In genomic region chr6:159062564-159062945, GRCh38 we compare ENCODE assay signal across 8 cellular contexts.
DNase-seq lines count a peak whose midpoint lies in the region; ATAC-seq, FAIRE-seq and TF ChIP-seq lines count a peak whose summit lies in the region.

No MANE protein-coding gene starts in this region.

- CTCF ChIA-PET in HEK293T (lab: Yijun Ruan, JAX): interaction anchor here (1.3 to 1.6 kb wide), 2 partner anchors 21 to 42 kb away, joined by 4 read pairs; no protein-coding TSS in a partner anchor

- ATAC-seq in HG03025 (IDR thresholded peaks at IDR 0.05; ENCODE audit: low FRiP score, unreplicated experiment) (peak; percentile 45), memory B cell (ENCODE audit: low read depth) (peak; percentile 87)

- H3K27me3 Mint-ChIP-seq in memory B cell: no peaks in the 10 kb centered on the region

- peak overlapping the region; percentile 0 for H3K4me3 Mint-ChIP-seq in memory B cell

- peaks cover 45% of the 10 kb centered on the region for H3K4me1 Mint-ChIP-seq in memory B cell

- no peaks in the 10 kb centered on the region for H3K9me3 Mint-ChIP-seq in memory B cell

- no peak for DNase-seq in GM18507 (ENCODE audit: extremely low spot score, insufficient read length, low read depth)
- peak; percentile 46 to 59 for DNase-seq in activated CD4-positive, alpha-beta T cell treated with anti-CD3 and anti-CD28 coated beads for 4 hours
- peak in 1 of 2 donors; percentile 55 for DNase-seq in memory B cell (ENCODE audit: low spot score in 2 of 2)
- no peak for DNase-seq in NCI-H1436 (lab: John Stamatoyannopoulos, UW)
- no peak for DNase-seq in HEK293T (ENCODE audit: extremely low spot score)
- DNase-seq in DMS153 (lab: John Stamatoyannopoulos, UW): no peak
- DNase-seq in anterior cingulate cortex (lab: John Stamatoyannopoulos, UW): no peak

- peak; percentile 21 for FAIRE-seq in GM18507 (lab: Jason Lieb, UNC)

- H3K27ac Mint-ChIP-seq in memory B cell: peak overlapping the region; percentile 98

- no peaks in the 10 kb centered on the region for H3K36me3 Mint-ChIP-seq in memory B cell

- POLR2A ChIA-PET in HEK293T (lab: Yijun Ruan, JAX): no interaction called here

TF ChIP-seq in HEK293T, 16 proteins besides CTCF, POLR2A, EP300 and RAD21:
- TF ChIP-seq SUZ12 (IDR thresholded peaks at IDR 0.05) (no peak), FOXA1 (IDR thresholded peaks at IDR 0.05) (no peak), FOXM1 (IDR thresholded peaks at IDR 0.05; ENCODE audit: borderline replicate concordance) (no peak), SP1 (IDR thresholded peaks at IDR 0.05) (no peak), ZNF384 (IDR thresholded peaks at IDR 0.05) (no peak), FOXK2 (IDR thresholded peaks at IDR 0.05) (no peak), LEF1 (IDR thresholded peaks at IDR 0.05; ENCODE audit: borderline replicate concordance) (no peak), TARDBP (IDR thresholded peaks at IDR 0.05) (no peak), ARNT (IDR thresholded peaks at IDR 0.05) (no peak), HDGF (IDR thresholded peaks at IDR 0.05; ENCODE audit: borderline replicate concordance) (no peak), NFRKB (IDR thresholded peaks at IDR 0.05) (no peak), CTBP1 (IDR thresholded peaks at IDR 0.05; ENCODE audit: borderline replicate concordance) (no peak), PKNOX1 (IDR thresholded peaks at IDR 0.05) (no peak), ELF4 (IDR thresholded peaks at IDR 0.05) (no peak), L3MBTL2 (conservative IDR thresholded peaks at IDR 0.05) (no peak), BHLHE40 (IDR thresholded peaks at IDR 0.05; ENCODE audit: borderline replicate concordance) (no peak)

Comparison
In these comparisons a context has a peak if more than half of its experiments do, and no peak if none do; other contexts are left out.
1. DNase-seq: peak in activated CD4-positive, alpha-beta T cell treated with anti-CD3 and anti-CD28 coated beads for 4 hours (2 of 2); none in GM18507 (single experiment), NCI-H1436 (single experiment), HEK293T (single experiment), DMS153 (single experiment) and anterior cingulate cortex (0 of 58).